In the genomic region with DNA sequence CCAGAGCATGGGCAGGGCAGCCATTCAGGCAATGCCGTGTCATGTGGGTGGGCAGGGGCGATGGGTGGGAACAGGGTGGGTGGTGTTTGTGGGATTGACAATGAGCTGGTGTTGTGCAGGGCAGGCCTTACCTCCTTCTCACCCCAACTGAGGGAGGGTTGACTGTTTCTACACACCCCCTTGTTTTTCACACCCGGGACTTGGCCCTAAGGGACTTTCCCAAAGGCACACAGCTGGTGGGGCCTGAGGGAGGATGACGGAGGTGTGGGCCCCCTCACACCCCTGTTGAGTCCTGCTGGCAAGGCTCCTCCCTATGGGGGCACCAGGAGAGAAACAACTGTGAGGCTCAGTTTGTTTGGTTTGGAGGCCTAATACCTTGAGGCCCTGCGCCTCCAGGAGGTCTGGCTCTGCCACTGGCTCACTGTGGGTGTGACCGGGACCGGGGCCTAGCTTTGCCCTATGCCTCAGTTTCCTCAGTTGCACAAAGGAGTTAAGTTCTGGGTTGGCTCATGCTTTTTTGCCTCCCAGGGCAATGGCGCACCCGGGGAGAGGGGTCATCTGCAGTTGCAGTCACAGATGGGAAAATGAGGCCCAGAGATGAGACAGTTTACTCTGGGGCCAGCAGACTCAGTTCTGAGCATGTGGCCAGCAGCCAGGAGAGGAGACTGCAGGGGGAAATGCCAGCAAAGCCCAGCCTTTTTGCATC, we compare ENCODE assay signal across 8 cellular contexts. TPM values are rescaled to one million over a fixed set of nuclear protein-coding genes. Genes with fewer than 3 reads are reported as not detected.
DNase-seq lines count a peak whose midpoint lies in the region; ATAC-seq and TF ChIP-seq lines count a peak whose summit lies in the region.
"Had no signal": no experiment of that assay in that cellular context is flagged by ENCODE, and none has a peak within 500 bp of the region (broad histone marks: within the 10 kb centered on the region; RNA-seq: fewer than 3 reads in every experiment).

No MANE protein-coding gene starts in this region.

- DNase-seq in GM19240 (ENCODE audit: insufficient read length, low spot score), result peak; percentile 68
- DNase-seq in stimulated activated CD8-positive, alpha-beta memory T cell treated with anti-CD3 and anti-CD28 coated beads, Interleukin-15, amount 100 ng/mL, for 48 hours (ENCODE audit: low read depth in 2 of 2), result peak; percentile 63 to 70
- no peak for DNase-seq in esophagus muscularis mucosa (ENCODE audit: extremely low spot score)
- no peak for DNase-seq in coronary artery (ENCODE audit: low spot score)

- H3K4me3 ChIP-seq in esophagus muscularis mucosa (no peak overlapping the region), coronary artery (no peak overlapping the region)
- H3K4me3 ChIP-seq: thoracic aorta had no signal

- H3K4me1 Mint-ChIP-seq in activated naive CD8-positive, alpha-beta T cell (ENCODE audit: low read depth), result peaks cover 40% of the 10 kb centered on the region

- no peaks in the 10 kb centered on the region for H3K27me3 Mint-ChIP-seq in activated naive CD8-positive, alpha-beta T cell

- H3K9me3 ChIP-seq in esophagus muscularis mucosa, result no peaks in the 10 kb centered on the region
- H3K9me3 ChIP-seq: thoracic aorta had no signal

- H3K4me3 Mint-ChIP-seq in activated naive CD8-positive, alpha-beta T cell, result peak overlapping the region; percentile 40

- intact Hi-C loops in esophagus muscularis mucosa (cut with DNase I), result no loop called here

- H3K36me3 Mint-ChIP-seq in activated naive CD8-positive, alpha-beta T cell, result peaks cover 3% of the 10 kb centered on the region

- no peak for TF ChIP-seq POLR2A in esophagus muscularis mucosa (IDR thresholded peaks at IDR 0.05; ENCODE audit: low read depth)

- peak overlapping the region; percentile 50 for H3K27ac Mint-ChIP-seq in activated naive CD8-positive, alpha-beta T cell

- 87% methylated on average over 6 of the region's 9 CpGs for WGBS in esophagus muscularis mucosa

- H3K27me3 ChIP-seq in esophagus muscularis mucosa, result no peaks in the 10 kb centered on the region

- H3K4me1 ChIP-seq in esophagus muscularis mucosa, result peaks cover 7 to 16% (median 15%) of the 10 kb centered on the region in 4 donors

- H3K27ac ChIP-seq in esophagus muscularis mucosa (replicated peaks in 1 of 4) (no peak overlapping the region), coronary artery (no peak overlapping the region)
- H3K27ac ChIP-seq: thoracic aorta had no signal

- no peak for TF ChIP-seq EP300 in esophagus muscularis mucosa (IDR thresholded peaks at IDR 0.05)

- TF ChIP-seq CTCF in esophagus muscularis mucosa (IDR thresholded peaks at IDR 0.05) (no peak), coronary artery (IDR thresholded peaks at IDR 0.05) (no peak)

- peak; percentile 40 for ATAC-seq in HG03378 (IDR thresholded peaks at IDR 0.05; ENCODE audit: unreplicated experiment)
- no peak for ATAC-seq in GM21381 (IDR thresholded peaks at IDR 0.05; ENCODE audit: unreplicated experiment)

- H3K36me3 ChIP-seq in esophagus muscularis mucosa, result peaks cover 0 to 10% (median 8%) of the 10 kb centered on the region in 4 donors
- H3K36me3 ChIP-seq: thoracic aorta had no signal

- no peaks in the 10 kb centered on the region for H3K9me3 Mint-ChIP-seq in activated naive CD8-positive, alpha-beta T cell (ENCODE audit: low read depth)

RNA-seq across cellular contexts. Expression of gene DNAH1, which starts 5.1 kb away (rescaled TPM):
- total RNA-seq in esophagus muscularis mucosa, result 1 to 10 TPM; 3.4 to 5.4 (median 3.6) TPM

RNA-seq across cellular contexts. Expression of gene GLYCTK, which starts 23.4 kb away (rescaled TPM):
- 1 to 10 TPM; 4.1 to 5.3 (median 4.8) TPM for total RNA-seq in esophagus muscularis mucosa

RNA-seq across cellular contexts. Expression of gene WDR82, which starts 32.6 kb away (rescaled TPM):
- total RNA-seq in esophagus muscularis mucosa, result 100 to 1,000 TPM in 1 of 4 donors, 10 to 100 TPM in 3; 62.6 to 101 (median 80.9) TPM

Comparison
In these comparisons a context has a peak if more than half of its experiments do, and no peak if none do; other contexts are left out.
1. DNase-seq: peak in GM19240 (single experiment) and stimulated activated CD8-positive, alpha-beta memory T cell treated with anti-CD3 and anti-CD28 coated beads, Interleukin-15, amount 100 ng/mL, for 48 hours (2 of 2); none in esophagus muscularis mucosa (single experiment) and coronary artery (single experiment).